19 cellular contexts compared by ENCODE assay signal in genomic region chr2:79994161-79994560, GRCh38.
DNase-seq lines count a peak whose midpoint lies in the region; ATAC-seq and TF ChIP-seq lines count a peak whose summit lies in the region.
"Had no signal": no experiment of that assay in that cellular context is flagged by ENCODE, and none has a peak within 500 bp of the region (broad histone marks: within the 10 kb centered on the region; RNA-seq: fewer than 3 reads in every experiment).

No MANE protein-coding gene starts in this region.

- TF ChIP-seq CTCF in DND-41 (IDR thresholded peaks at IDR 0.05; ENCODE audit: borderline replicate concordance, extremely low read depth, low read length, poor library complexity, severe bottlenecking) (no peak), left lung (IDR thresholded peaks at IDR 0.05) (no peak)

- peaks cover 37% of the 10 kb centered on the region for H3K4me1 ChIP-seq in DND-41 (ENCODE audit: insufficient read depth, low read length)
- H3K4me1 ChIP-seq in left lung, result no peaks in the 10 kb centered on the region
- H3K4me1 ChIP-seq: esophagus squamous epithelium, tibial artery had no signal

- no peaks in the 10 kb centered on the region for H3K27me3 ChIP-seq in DND-41 (ENCODE audit: insufficient read depth, low read length, poor library complexity)
- no peaks in the 10 kb centered on the region for H3K27me3 ChIP-seq in left lung
- H3K27me3 ChIP-seq: esophagus squamous epithelium, tibial artery had no signal

- no peak overlapping the region for H3K9ac ChIP-seq in DND-41 (ENCODE audit: low read depth, low read length)

- no peaks in the 10 kb centered on the region for H3K79me2 ChIP-seq in DND-41 (ENCODE audit: insufficient read depth, low read length)

- no peak for ATAC-seq in DND-41 (ENCODE audit: insufficient read depth, low read depth)
- peak; percentile 71 for ATAC-seq in left lung
- no peak for ATAC-seq in HG03521 (IDR thresholded peaks at IDR 0.05; ENCODE audit: unreplicated experiment)
- ATAC-seq in GM21367 (IDR thresholded peaks at IDR 0.05; ENCODE audit: unreplicated experiment), result no peak
- no peak for ATAC-seq in HG02938 (IDR thresholded peaks at IDR 0.05; ENCODE audit: unreplicated experiment)
- ATAC-seq: activated naive CD4-positive, alpha-beta T cell treated with anti-CD3 and anti-CD28 coated beads, Interleukin-2, amount 50 U/mL, for 72 hours had no signal

- H3K4me2 ChIP-seq in DND-41 (ENCODE audit: insufficient read depth, low read length), result no peak overlapping the region

- H3K4me3 ChIP-seq in DND-41 (ENCODE audit: low read depth in 1 of 2, low read length in 2 of 2), result no peak overlapping the region
- no peak overlapping the region for H3K4me3 ChIP-seq in left lung
- H3K4me3 ChIP-seq: esophagus squamous epithelium, tibial artery had no signal

- peak overlapping the region; percentile 71 for H3K27ac ChIP-seq in DND-41 (ENCODE audit: low read length)
- no peak overlapping the region for H3K27ac ChIP-seq in left lung
- H3K27ac ChIP-seq: esophagus squamous epithelium, tibial artery had no signal

- H3K36me3 ChIP-seq in DND-41 (ENCODE audit: insufficient read depth, low read length) (no peaks in the 10 kb centered on the region), left lung (no peaks in the 10 kb centered on the region)
- H3K36me3 ChIP-seq: esophagus squamous epithelium, tibial artery had no signal

- H2AFZ ChIP-seq in DND-41 (ENCODE audit: low read depth, low read length), result no peak overlapping the region

- no peaks in the 10 kb centered on the region for H4K20me1 ChIP-seq in DND-41 (ENCODE audit: insufficient read depth, low read length)

- DNase-seq in DND-41, result no peak
- peak; percentile 49 to 63 for DNase-seq in Kasumi-1 (lab: John Stamatoyannopoulos, UW)
- peak; percentile 28 for DNase-seq in SKM-1 (lab: John Stamatoyannopoulos, UW; ENCODE audit: unreplicated experiment)
- no peak for DNase-seq in left lung
- no peak for DNase-seq in stimulated activated CD4-positive, alpha-beta T cell treated with anti-CD3 and anti-CD28 coated beads, Interleukin-4, amount 100 ng/mL, for 4 hours
- DNase-seq: CD4-positive, alpha-beta memory T cell; cerebellar nuclear complex; effector CD8-positive, alpha-beta T cell; esophagus squamous epithelium; HCEC 1CT; NCI-H1930; NCI-H446 treated with DMSO at 0.1 percent for 48 hours; stimulated activated CD4-positive, alpha-beta T cell treated with anti-CD3 and anti-CD28 coated beads, Interleukin-2, amount 100 ng/mL, for 24 hours; stimulated activated naive CD4-positive, alpha-beta T cell treated with Interleukin-2 at 50 U/mL for 16 hours; tibial artery had no signal

- no peaks in the 10 kb centered on the region for H3K9me3 ChIP-seq in DND-41 (ENCODE audit: insufficient read depth, low read length, severe bottlenecking)
- H3K9me3 ChIP-seq in left lung, result no peaks in the 10 kb centered on the region
- H3K9me3 ChIP-seq: esophagus squamous epithelium, tibial artery had no signal

- intact Hi-C loops in left lung (cut with DNase I), result no loop called here

Comparison
In these comparisons a context has a peak if more than half of its experiments do, and no peak if none do; other contexts are left out.
1. DNase-seq: peak in Kasumi-1 (2 of 2) and SKM-1 (single experiment); none in DND-41 (single experiment), left lung (0 of 2) and stimulated activated CD4-positive, alpha-beta T cell treated with anti-CD3 and anti-CD28 coated beads, Interleukin-4, amount 100 ng/mL, for 4 hours (0 of 2).